23 cellular contexts compared by ENCODE assay signal in the genomic region with DNA sequence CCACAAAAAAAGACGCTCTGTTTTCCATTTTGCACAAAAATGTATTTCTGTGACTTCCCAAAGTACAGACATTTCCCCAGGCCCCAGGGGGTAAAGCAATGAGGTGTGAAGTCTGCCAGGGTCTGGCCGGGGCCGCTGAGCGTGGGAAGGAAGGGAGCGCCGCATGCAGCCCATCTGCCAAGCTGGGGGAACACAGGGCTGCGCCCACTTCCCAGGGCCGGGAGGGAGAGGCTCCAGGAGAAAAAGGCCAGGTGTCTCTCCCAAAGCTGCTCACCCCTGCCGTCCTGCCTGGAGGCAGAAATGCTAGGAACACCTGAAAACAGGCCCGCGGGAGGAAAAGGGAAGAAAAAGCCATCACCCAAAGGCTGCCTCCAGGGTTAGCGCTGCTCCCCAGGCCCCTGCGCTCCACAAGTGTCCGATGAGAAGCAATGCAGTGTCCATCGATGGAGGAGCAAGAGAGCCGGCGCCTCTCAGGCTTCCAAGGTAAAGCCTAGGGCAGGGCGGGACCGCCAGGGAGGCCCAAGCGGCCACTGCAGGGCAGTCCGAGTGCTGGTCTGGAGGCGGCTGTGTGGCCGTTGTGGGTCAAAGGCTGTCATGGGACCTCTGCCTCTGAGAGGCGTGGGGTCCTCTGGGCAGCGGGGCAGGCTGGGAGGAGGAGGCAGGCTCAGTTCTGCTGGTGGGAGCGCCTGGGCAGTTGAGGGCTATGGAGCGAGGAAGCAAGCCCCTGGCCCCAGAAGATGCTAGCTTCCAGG. TPM values are rescaled to one million over a fixed set of nuclear protein-coding genes. Genes with fewer than 3 reads are reported as not detected.
DNase-seq lines count a peak whose midpoint lies in the region; TF ChIP-seq lines count a peak whose summit lies in the region.
"Had no signal": no experiment of that assay in that cellular context is flagged by ENCODE, and none has a peak within 500 bp of the region (broad histone marks: within the 10 kb centered on the region; RNA-seq: fewer than 3 reads in every experiment).

No MANE protein-coding gene starts in this region.

- H3K4me1 Mint-ChIP-seq in brain = peaks cover 8% of the 10 kb centered on the region
- peaks cover 36% of the 10 kb centered on the region for H3K4me1 Mint-ChIP-seq in nephron progenitor cell
- H3K4me1 Mint-ChIP-seq in activated naive CD4-positive, alpha-beta T cell treated with anti-CD3 and anti-CD28 coated beads for 36 hours (ENCODE audit: low read depth) = peaks cover 6% of the 10 kb centered on the region

- TF ChIP-seq POLR2A in lower leg skin (IDR thresholded peaks at IDR 0.05) = no peak

- H3K27ac Mint-ChIP-seq in brain = peak overlapping the region in 3 of 5 experiments; percentile 56 to 100 (median 90)
- peak overlapping the region; percentile 75 for H3K27ac Mint-ChIP-seq in nephron progenitor cell
- no peak overlapping the region for H3K27ac Mint-ChIP-seq in activated naive CD4-positive, alpha-beta T cell treated with anti-CD3 and anti-CD28 coated beads for 36 hours
- H3K27ac Mint-ChIP-seq: activated CD4-positive, alpha-beta T cell treated with anti-CD3 and anti-CD28 coated beads, Interleukin-2, amount 10 ng/mL, durations not matched to agents 24 days and 14 days; activated naive CD4-positive, alpha-beta T cell treated with anti-CD3 and anti-CD28 coated beads, Interleukin-2, amount 10 ng/mL, durations not matched to agents 7 days and 5 days; activated T-cell treated with anti-CD3 and anti-CD28 coated beads, Interleukin-2, amount 50 U/mL, for 72 hours; CD4-positive, alpha-beta T cell; progenitor cell of endocrine pancreas; stimulated activated naive CD8-positive, alpha-beta T cell treated with anti-CD3 and anti-CD28 coated beads, Interleukin-15, Interleukin-2, amounts not matched to agents 100 ng/mL and 50 ng/mL, for 24 hours had no signal

- TF ChIP-seq CTCF in brain (conservative IDR thresholded peaks at IDR 0.05) (no peak), nephron progenitor cell (IDR thresholded peaks at IDR 0.05) (no peak), lower leg skin (IDR thresholded peaks at IDR 0.05) (no peak)

- CTCF ChIA-PET in activated naive CD4-positive, alpha-beta T cell treated with anti-CD3 and anti-CD28 coated beads for 36 hours (lab: Charles Lee) = no interaction called here

- 82 to 83% methylated on average over 27 of the region's 27 CpGs for WGBS in lower leg skin, 2 donors

- H3K27me3 Mint-ChIP-seq in brain = no peaks in the 10 kb centered on the region
- H3K27me3 Mint-ChIP-seq in nephron progenitor cell (ENCODE audit: low read depth, poor library complexity) = peaks cover 2% of the 10 kb centered on the region
- no peaks in the 10 kb centered on the region for H3K27me3 Mint-ChIP-seq in activated naive CD4-positive, alpha-beta T cell treated with anti-CD3 and anti-CD28 coated beads for 36 hours (ENCODE audit: low read depth)
- H3K27me3 Mint-ChIP-seq: activated CD4-positive, alpha-beta T cell treated with anti-CD3 and anti-CD28 coated beads, Interleukin-2, amount 10 ng/mL, durations not matched to agents 24 days and 14 days; activated naive CD4-positive, alpha-beta T cell treated with anti-CD3 and anti-CD28 coated beads, Interleukin-2, amount 10 ng/mL, durations not matched to agents 7 days and 5 days; CD4-positive, alpha-beta T cell; progenitor cell of endocrine pancreas; stimulated activated naive CD8-positive, alpha-beta T cell treated with anti-CD3 and anti-CD28 coated beads, Interleukin-15, Interleukin-2, amounts not matched to agents 100 ng/mL and 50 ng/mL, for 24 hours had no signal

- H3K4me3 ChIP-seq in lower leg skin (ENCODE audit: low read depth, poor library complexity, severe bottlenecking) = no peak overlapping the region
- H3K4me3 ChIP-seq: heart right ventricle had no signal

- intact Hi-C loops in lower leg skin (cut with DNase I; ENCODE audit: low total_unique reads) = no loop called here
- intact Hi-C loops in activated naive CD4-positive, alpha-beta T cell treated with anti-CD3 and anti-CD28 coated beads for 36 hours (cut with micrococcal nuclease) = no loop called here

- H3K36me3 Mint-ChIP-seq in brain = peaks cover 17% of the 10 kb centered on the region
- H3K36me3 Mint-ChIP-seq in nephron progenitor cell (ENCODE audit: low read depth) = peaks cover 9% of the 10 kb centered on the region
- H3K36me3 Mint-ChIP-seq in activated naive CD4-positive, alpha-beta T cell treated with anti-CD3 and anti-CD28 coated beads for 36 hours (ENCODE audit: low read depth) = no peaks in the 10 kb centered on the region

- in situ Hi-C loops in G401 (cut with HindIII; ENCODE audit: low sequenced_read_pairs) = loop anchor here (5.0 kb wide), 1 partner anchor 77 kb away; no protein-coding TSS in a partner anchor

- no peak overlapping the region for H3K4me3 Mint-ChIP-seq in brain
- H3K4me3 Mint-ChIP-seq in nephron progenitor cell = no peak overlapping the region
- no peak overlapping the region for H3K4me3 Mint-ChIP-seq in activated naive CD4-positive, alpha-beta T cell treated with anti-CD3 and anti-CD28 coated beads for 36 hours
- H3K4me3 Mint-ChIP-seq: activated CD4-positive, alpha-beta T cell treated with anti-CD3 and anti-CD28 coated beads, Interleukin-2, amount 10 ng/mL, durations not matched to agents 24 days and 14 days; activated naive CD4-positive, alpha-beta T cell treated with anti-CD3 and anti-CD28 coated beads, Interleukin-2, amount 10 ng/mL, durations not matched to agents 7 days and 5 days; activated T-cell treated with anti-CD3 and anti-CD28 coated beads, Interleukin-2, amount 50 U/mL, for 72 hours; CD4-positive, alpha-beta T cell; stimulated activated naive CD8-positive, alpha-beta T cell treated with anti-CD3 and anti-CD28 coated beads, Interleukin-15, Interleukin-2, amounts not matched to agents 100 ng/mL and 50 ng/mL, for 24 hours had no signal

- H3K9me3 Mint-ChIP-seq in brain (peaks cover 0 to 2% (median 0%) of the 10 kb centered on the region in 5 experiments), nephron progenitor cell (no peaks in the 10 kb centered on the region)
- no peaks in the 10 kb centered on the region for H3K9me3 Mint-ChIP-seq in activated naive CD4-positive, alpha-beta T cell treated with anti-CD3 and anti-CD28 coated beads for 36 hours
- H3K9me3 Mint-ChIP-seq: activated CD4-positive, alpha-beta T cell treated with anti-CD3 and anti-CD28 coated beads, Interleukin-2, amount 10 ng/mL, durations not matched to agents 24 days and 14 days; activated naive CD4-positive, alpha-beta T cell treated with anti-CD3 and anti-CD28 coated beads, Interleukin-2, amount 10 ng/mL, durations not matched to agents 7 days and 5 days; activated T-cell treated with anti-CD3 and anti-CD28 coated beads, Interleukin-2, amount 50 U/mL, for 72 hours; CD4-positive, alpha-beta T cell; stimulated activated naive CD8-positive, alpha-beta T cell treated with anti-CD3 and anti-CD28 coated beads, Interleukin-15, Interleukin-2, amounts not matched to agents 100 ng/mL and 50 ng/mL, for 24 hours had no signal

- DNase-seq in G401 (ENCODE audit: low spot score) (peak; percentile 54), NCI-H524 (lab: John Stamatoyannopoulos, UW) (peak; percentile 29 to 74), nephron progenitor cell (no peak), NCI-H2227 treated with DMSO at 0.1 percent for 48 hours (lab: John Stamatoyannopoulos, UW) (no peak), lower leg skin (ENCODE audit: low spot score in 2 of 2) (no peak), iPS-NIHi7 (ENCODE audit: extremely low spot score) (no peak)
- no peak for DNase-seq in activated naive CD4-positive, alpha-beta T cell treated with anti-CD3 and anti-CD28 coated beads for 36 hours
- DNase-seq: activated CD4-positive, alpha-beta T cell treated with anti-CD3 and anti-CD28 coated beads, Interleukin-2, amount 10 ng/mL, durations not matched to agents 24 days and 14 days; activated naive CD4-positive, alpha-beta T cell treated with anti-CD3 and anti-CD28 coated beads, Interleukin-2, amount 10 ng/mL, durations not matched to agents 7 days and 5 days; activated T-cell treated with anti-CD3 and anti-CD28 coated beads, Interleukin-2, amount 50 U/mL, for 72 hours; brain microvascular endothelial cell; CD4-positive, alpha-beta T cell; effector CD4-positive, alpha-beta T cell; heart right ventricle; IMR-90; mammary epithelial cell; NCI-H1048; NCI-H2029; NCI-H345; T-helper 9 cell had no signal

RNA-seq across cellular contexts. Expression of a gene that starts 6.0 kb away (rescaled TPM):
- 36.4 and 40.2 TPM in 2 replicates for total RNA-seq in G401 (2014; rRNA removed; shearing (Covaris generic))
- 53.2 TPM for polyA plus RNA-seq in brain (ENCODE audit: insufficient read depth, low read depth, low replicate concordance)
- 10 to 100 TPM; 68.3 to 95.7 (median 84.1) TPM for total RNA-seq in lower leg skin
- 10 to 100 TPM; 50.9 to 53.1 TPM for total RNA-seq in activated naive CD4-positive, alpha-beta T cell treated with anti-CD3 and anti-CD28 coated beads for 36 hours

RNA-seq across cellular contexts. Expression of a gene that starts 27.6 kb away (rescaled TPM):
- 34.8 and 36.7 TPM in 2 replicates for total RNA-seq in G401 (2014; rRNA removed; shearing (Covaris generic))
- 14.2 TPM for polyA plus RNA-seq in brain (ENCODE audit: insufficient read depth, low read depth, low replicate concordance)
- total RNA-seq in lower leg skin = 1 to 10 TPM; 2.4 to 8.4 (median 4.1) TPM
- total RNA-seq in activated naive CD4-positive, alpha-beta T cell treated with anti-CD3 and anti-CD28 coated beads for 36 hours = 1 to 10 TPM; 6.3 to 7.3 TPM

RNA-seq across cellular contexts. Expression of a gene that starts 40.9 kb away (rescaled TPM):
- total RNA-seq in G401 (2014; rRNA removed; shearing (Covaris generic)) = 794 and 1,249 TPM in 2 replicates
- 527 TPM for polyA plus RNA-seq in brain (ENCODE audit: insufficient read depth, low read depth, low replicate concordance)
- total RNA-seq in lower leg skin = 100 to 1,000 TPM; 135 to 220 (median 178) TPM
- total RNA-seq in activated naive CD4-positive, alpha-beta T cell treated with anti-CD3 and anti-CD28 coated beads for 36 hours = 100 to 1,000 TPM; 669 to 771 TPM

RNA-seq across cellular contexts. Expression of a gene that starts 41.8 kb away (rescaled TPM):
- 15.1 and 23.0 TPM in 2 replicates for total RNA-seq in G401 (2014; rRNA removed; shearing (Covaris generic))
- polyA plus RNA-seq in brain (ENCODE audit: insufficient read depth, low read depth, low replicate concordance) = 96.5 TPM
- total RNA-seq in lower leg skin = 100 to 1,000 TPM in 1 of 4 donors, 10 to 100 TPM in 3; 66.5 to 104 (median 73.2) TPM
- 10 to 100 TPM in 1 of 2 experiments, 1 to 10 TPM in 1; 9.9 to 11.0 TPM for total RNA-seq in activated naive CD4-positive, alpha-beta T cell treated with anti-CD3 and anti-CD28 coated beads for 36 hours

RNA-seq across cellular contexts. Expression of a gene that starts 57.1 kb away (rescaled TPM):
- 2.5 and 4.8 TPM in 2 replicates for total RNA-seq in G401 (2014; rRNA removed; shearing (Covaris generic))
- polyA plus RNA-seq in brain (ENCODE audit: insufficient read depth, low read depth, low replicate concordance) = 37.2 TPM
- 10 to 100 TPM in 3 of 4 donors, 1 to 10 TPM in 1; 5.0 to 14.8 (median 12.8) TPM for total RNA-seq in lower leg skin
- 1 to 10 TPM; 8.3 to 9.0 TPM for total RNA-seq in activated naive CD4-positive, alpha-beta T cell treated with anti-CD3 and anti-CD28 coated beads for 36 hours

Comparison
In these comparisons a context has a peak if more than half of its experiments do, and no peak if none do; other contexts are left out.
1. DNase-seq: peak in G401 (single experiment) and NCI-H524 (2 of 2); none in nephron progenitor cell (single experiment), NCI-H2227 treated with DMSO at 0.1 percent for 48 hours (single experiment), lower leg skin (0 of 2), iPS-NIHi7 (single experiment) and activated naive CD4-positive, alpha-beta T cell treated with anti-CD3 and anti-CD28 coated beads for 36 hours (single experiment).